ENCODE assay signal across 29 cellular contexts in the genomic region with DNA sequence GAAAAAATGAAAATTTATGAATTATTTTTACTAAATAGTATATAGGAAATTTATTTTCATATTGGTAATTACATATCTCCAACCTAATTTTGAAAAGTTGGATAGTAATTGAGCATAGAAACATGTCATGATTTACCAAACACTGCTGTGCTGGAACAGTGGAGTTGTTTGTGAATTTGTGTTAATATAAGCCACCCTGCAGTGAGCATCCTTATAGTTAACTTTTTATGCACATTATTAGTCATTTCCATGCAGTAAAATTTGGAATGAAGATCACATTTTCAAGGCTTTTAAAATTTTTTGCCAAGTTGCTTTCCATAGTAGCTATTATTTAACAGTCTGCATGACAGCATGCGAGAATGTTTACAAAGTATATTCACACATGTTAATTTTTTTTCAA.
"Had no signal": no experiment of that assay in that cellular context is flagged by ENCODE, and none has a peak within 500 bp of the region (broad histone marks: within the 10 kb centered on the region; RNA-seq: fewer than 3 reads in every experiment).

No MANE protein-coding gene starts in this region.

- H3K27ac Mint-ChIP-seq: naive B cell; natural killer cell treated with Interleukin-12 subunit alpha and Interleukin-12 subunit beta and Interleukin-15 and Interleukin-18, amount 100 ng/mL, for 72 hours; nephron progenitor cell; stimulated activated naive B cell treated with anti-CD40 and anti-IgM and Interleukin-4, amounts not matched to agents 10 μg/mL and 1 μg/mL and 100 μg/mL, for 72 hours; stimulated activated naive CD8-positive, alpha-beta T cell treated with anti-CD3 and anti-CD28 coated beads, Interleukin-15, Interleukin-2, amounts not matched to agents 100 ng/mL and 50 ng/mL, for 24 hours had no signal

- H3K4me1 Mint-ChIP-seq: naive B cell; naive thymus-derived CD8-positive, alpha-beta T cell; nephron progenitor cell; stimulated activated naive B cell treated with anti-CD40 and anti-IgM and Interleukin-4, amounts not matched to agents 10 μg/mL and 1 μg/mL and 100 μg/mL, for 72 hours had no signal

- H3K4me1 ChIP-seq: pancreas, psoas muscle, spleen, stomach, thyroid gland, tibial nerve, upper lobe of right lung, uterus had no signal

- H3K36me3 ChIP-seq: uterus had no signal

- H3K27me3 Mint-ChIP-seq: naive B cell; naive thymus-derived CD8-positive, alpha-beta T cell; natural killer cell treated with Interleukin-12 subunit alpha and Interleukin-12 subunit beta and Interleukin-15 and Interleukin-18, amount 100 ng/mL, for 72 hours; stimulated activated naive B cell treated with anti-CD40 and anti-IgM and Interleukin-4, amounts not matched to agents 10 μg/mL and 1 μg/mL and 100 μg/mL, for 72 hours; stimulated activated naive CD8-positive, alpha-beta T cell treated with anti-CD3 and anti-CD28 coated beads, Interleukin-15, Interleukin-2, amounts not matched to agents 100 ng/mL and 50 ng/mL, for 24 hours had no signal

- DNase-seq: naive B cell; naive thymus-derived CD8-positive, alpha-beta T cell; nephron progenitor cell; nucleus accumbens; pancreas; psoas muscle; right cardiac atrium; spleen; stimulated activated CD4-positive, alpha-beta T cell treated with anti-CD3 and anti-CD28 coated beads, Interleukin-15, amount 100 ng/mL, for 24 hours; stimulated activated CD4-positive, alpha-beta T cell treated with anti-CD3 and anti-CD28 coated beads, Interleukin-2, amount 100 ng/mL, for 24 hours; stimulated activated CD4-positive, alpha-beta T cell treated with anti-CD3 and anti-CD28 coated beads, Interleukin-2, amount 100 ng/mL, for 48 hours; stimulated activated CD4-positive, alpha-beta T cell treated with anti-CD3 and anti-CD28 coated beads, Interleukin-4, amount 100 ng/mL, for 24 hours; stimulated activated naive B cell treated with anti-CD40 and anti-IgM and Interleukin-4, amounts not matched to agents 10 μg/mL and 1 μg/mL and 100 μg/mL, for 72 hours; stimulated activated naive CD4-positive, alpha-beta T cell treated with Interleukin-2 at 50 U/mL for 16 hours; stomach; thyroid gland; trophoblast cell; upper lobe of right lung; uterus had no signal

- ATAC-seq: naive thymus-derived CD8-positive, alpha-beta T cell; natural killer cell treated with Interleukin-12 subunit alpha and Interleukin-12 subunit beta and Interleukin-15 and Interleukin-18, amount 100 ng/mL, for 72 hours; pancreas; psoas muscle; right cardiac atrium; sciatic nerve; stimulated activated effector memory CD8-positive, alpha-beta T cell treated with anti-CD3 and anti-CD28 coated beads, Interleukin-12 subunit alpha, Interleukin-12 subunit beta, amount 100 ng/mL, for 72 hours; stimulated activated naive B cell treated with anti-CD40 and anti-IgM and Interleukin-4, amounts not matched to agents 10 μg/mL and 1 μg/mL and 100 μg/mL, for 72 hours; upper lobe of right lung had no signal

- H3K4me3 ChIP-seq: pancreas, psoas muscle, skin epidermis, smooth muscle cell, spleen, stomach, thoracic aorta, thyroid gland, tibial nerve, upper lobe of right lung, uterus had no signal

- H3K27ac ChIP-seq: neutrophil, pancreas, psoas muscle, skin epidermis, spleen, stomach, thoracic aorta, thyroid gland, tibial nerve, upper lobe of right lung, uterus had no signal

- H3K9me3 ChIP-seq: neutrophil, pancreas, psoas muscle, spleen, stomach, thoracic aorta, thyroid gland, tibial nerve, upper lobe of right lung, uterus had no signal

- H3K4me3 Mint-ChIP-seq: naive B cell; naive thymus-derived CD8-positive, alpha-beta T cell; natural killer cell treated with Interleukin-12 subunit alpha and Interleukin-12 subunit beta and Interleukin-15 and Interleukin-18, amount 100 ng/mL, for 72 hours; nephron progenitor cell; neural crest cell; stimulated activated effector memory CD8-positive, alpha-beta T cell treated with anti-CD3 and anti-CD28 coated beads, Interleukin-12 subunit alpha, Interleukin-12 subunit beta, amount 100 ng/mL, for 72 hours; stimulated activated naive B cell treated with anti-CD40 and anti-IgM and Interleukin-4, amounts not matched to agents 10 μg/mL and 1 μg/mL and 100 μg/mL, for 72 hours; stimulated activated naive CD8-positive, alpha-beta T cell treated with anti-CD3 and anti-CD28 coated beads, Interleukin-15, Interleukin-2, amounts not matched to agents 100 ng/mL and 50 ng/mL, for 24 hours had no signal

- H3K9me3 Mint-ChIP-seq: naive B cell; naive thymus-derived CD8-positive, alpha-beta T cell; natural killer cell treated with Interleukin-12 subunit alpha and Interleukin-12 subunit beta and Interleukin-15 and Interleukin-18, amount 100 ng/mL, for 72 hours; nephron progenitor cell; neural crest cell; stimulated activated effector memory CD8-positive, alpha-beta T cell treated with anti-CD3 and anti-CD28 coated beads, Interleukin-12 subunit alpha, Interleukin-12 subunit beta, amount 100 ng/mL, for 72 hours; stimulated activated naive B cell treated with anti-CD40 and anti-IgM and Interleukin-4, amounts not matched to agents 10 μg/mL and 1 μg/mL and 100 μg/mL, for 72 hours; stimulated activated naive CD8-positive, alpha-beta T cell treated with anti-CD3 and anti-CD28 coated beads, Interleukin-15, Interleukin-2, amounts not matched to agents 100 ng/mL and 50 ng/mL, for 24 hours had no signal

- H3K4me2 ChIP-seq: smooth muscle cell had no signal

- H3K27me3 ChIP-seq: neutrophil, pancreas, spleen, stomach, thyroid gland, tibial nerve, upper lobe of right lung, uterus had no signal
